ENCODE assay signal across 11 cellular contexts in genomic region chr18:39550701-39551100, GRCh38.
"Had no signal": no experiment of that assay in that cellular context is flagged by ENCODE, and none has a peak within 500 bp of the region (broad histone marks: within the 10 kb centered on the region; RNA-seq: fewer than 3 reads in every experiment).

No MANE protein-coding gene starts in this region.

- FAIRE-seq: H1, H54 had no signal

- H3K36me3 ChIP-seq: HAP-1 had no signal

- H3K4me1 ChIP-seq: HAP-1 had no signal

- H3K4me3 ChIP-seq: GM23248, GM23338, HAP-1 had no signal

- H3K27ac ChIP-seq: GM23248 had no signal

- ATAC-seq: GM23338, HCT116 had no signal

- H2AFZ ChIP-seq: GM23248, GM23338 had no signal

- DNase-seq: GM23248, GOT3, H7, H9, HCEC 1CT, HFFc6 had no signal

- H3K9ac ChIP-seq: GM23248 had no signal

- H3K4me2 ChIP-seq: GM23338 had no signal

- H3K9me3 ChIP-seq: HAP-1 had no signal
